ENCODE assay signal across 8 cellular contexts in genomic region chr12:56634837-56635538, GRCh38. TPM values are rescaled to one million over a fixed set of nuclear protein-coding genes. Genes with fewer than 3 reads are reported as not detected.
DNase-seq lines count a peak whose midpoint lies in the region; ATAC-seq, FAIRE-seq and TF ChIP-seq lines count a peak whose summit lies in the region.

No MANE protein-coding gene starts in this region.

- no peaks in the 10 kb centered on the region for H3K27me3 Mint-ChIP-seq in astrocyte (ENCODE audit: low read depth, unreplicated experiment)

- H3K4me3 Mint-ChIP-seq in astrocyte (ENCODE audit: unreplicated experiment), result peak overlapping the region; percentile 97

- H3K4me2 ChIP-seq in astrocyte (ENCODE audit: low read length), result peak overlapping the region; percentile 89

- H3K36me3 ChIP-seq in astrocyte (ENCODE audit: insufficient read depth, low read length), result peaks cover 28% of the 10 kb centered on the region
- H3K36me3 ChIP-seq in prostate gland, result peaks cover 3 to 16% of the 10 kb centered on the region in 2 donors

- peak overlapping the region; percentile 94 for H3K27ac Mint-ChIP-seq in astrocyte (ENCODE audit: unreplicated experiment)

- intact Hi-C loops in right cardiac atrium (cut with DNase I) (no loop called here), prostate gland (cut with DNase I) (loop anchor here (5.0 to 10.0 kb wide), 5 partner anchors 43 to 450 kb away; partner anchors contain the start of genes NAB2, NACA and RBMS2)

- H3K9ac ChIP-seq in astrocyte (ENCODE audit: low read length), result peak overlapping the region; percentile 87

- H3K27ac ChIP-seq in astrocyte (ENCODE audit: low read depth, low read length), result peak overlapping the region; percentile 72
- H3K27ac ChIP-seq in right cardiac atrium (ENCODE audit: low read length), result peak overlapping the region; percentile 94
- peak overlapping the region; percentile 98 for H3K27ac ChIP-seq in prostate gland

- DNase-seq in Daoy (ENCODE audit: low read depth) (peak; percentile 88), HCEC 1CT (peak; percentile 92), NCI-H146 (lab: John Stamatoyannopoulos, UW) (peak; percentile 83), T-helper 2 cell (peak; percentile 37 to 74 (median 55)), astrocyte (ENCODE audit: low read depth) (peak; percentile 74), right cardiac atrium (peak; percentile 68 to 87 (median 85)), prostate gland (ENCODE audit: low spot score) (peak; percentile 82)

- H3K79me2 ChIP-seq in astrocyte (ENCODE audit: insufficient read depth, low read length), result peaks cover 62% of the 10 kb centered on the region

- H4K20me1 ChIP-seq in astrocyte (ENCODE audit: insufficient read depth, low read length), result peaks cover 60% of the 10 kb centered on the region

- no peaks in the 10 kb centered on the region for H3K9me3 Mint-ChIP-seq in astrocyte (ENCODE audit: unreplicated experiment)

- H3K36me3 Mint-ChIP-seq in astrocyte (ENCODE audit: low read depth, unreplicated experiment), result peaks cover 10% of the 10 kb centered on the region

- peaks cover 36% of the 10 kb centered on the region for H3K4me1 ChIP-seq in astrocyte (ENCODE audit: insufficient read depth, low read length)
- H3K4me1 ChIP-seq in right cardiac atrium (ENCODE audit: control insufficient read depth, insufficient read depth, low read length), result peaks cover 12% of the 10 kb centered on the region
- H3K4me1 ChIP-seq in prostate gland (replicated peaks), result peaks cover 26% of the 10 kb centered on the region

- H3K9me3 ChIP-seq in astrocyte (ENCODE audit: insufficient read depth, low read depth, low read length) (no peaks in the 10 kb centered on the region), right cardiac atrium (ENCODE audit: control insufficient read depth, low read length) (no peaks in the 10 kb centered on the region), prostate gland (no peaks in the 10 kb centered on the region)

- H2AFZ ChIP-seq in astrocyte (ENCODE audit: low read depth, low read length), result peak overlapping the region; percentile 69

- H3K27me3 ChIP-seq in astrocyte (ENCODE audit: insufficient read depth, low read length) (no peaks in the 10 kb centered on the region), right cardiac atrium (ENCODE audit: control insufficient read depth, insufficient read depth) (no peaks in the 10 kb centered on the region), prostate gland (replicated peaks; ENCODE audit: insufficient read depth) (no peaks in the 10 kb centered on the region)

- ATAC-seq in right cardiac atrium (peak; percentile 20), HG03565 (IDR thresholded peaks at IDR 0.05; ENCODE audit: unreplicated experiment) (no peak)

- H3K4me3 ChIP-seq in astrocyte (ENCODE audit: insufficient read depth, low read depth, low read length) (peak overlapping the region; percentile 85), right cardiac atrium (ENCODE audit: low read length) (peak overlapping the region; percentile 90), prostate gland (peak overlapping the region; percentile 68 to 85)

- FAIRE-seq in astrocyte (lab: Jason Lieb, UNC), result no peak

- peaks cover 33% of the 10 kb centered on the region for H3K4me1 Mint-ChIP-seq in astrocyte (ENCODE audit: low read depth, unreplicated experiment)

- peak; percentile 78 for TF ChIP-seq POLR2A in prostate gland (IDR thresholded peaks at IDR 0.05)

- WGBS in right cardiac atrium, result 1% methylated on average over 45 of the region's 45 CpGs
- WGBS in prostate gland, result under 1% methylated on average over 32 of the region's 45 CpGs

- peak; percentile 30 for TF ChIP-seq CTCF in astrocyte (IDR thresholded peaks at IDR 0.05; ENCODE audit: insufficient read depth, low read depth, low read length)
- TF ChIP-seq CTCF in prostate gland (IDR thresholded peaks at IDR 0.05), result peak in 3 of 4 experiments; percentile 35 to 73 (median 57)

RNA-seq across cellular contexts. Expression of gene BAZ2A, which starts 4.9 kb away (rescaled TPM):
- total RNA-seq in Daoy (2014; rRNA removed; shearing (Covaris generic)), result 14.3 and 19.7 TPM in 2 replicates
- 105 and 107 TPM in 2 replicates for total RNA-seq in astrocyte
- total RNA-seq in right cardiac atrium, result 10 to 100 TPM; 38.4 to 49.2 (median 48.1) TPM
- 30.2 TPM for polyA plus RNA-seq in right cardiac atrium
- 100 to 1,000 TPM in 1 of 2 donors, 10 to 100 TPM in 1; 48.7 to 143 TPM for total RNA-seq in prostate gland

RNA-seq across cellular contexts. Expression of gene ATP5F1B, which starts 10.8 kb away (rescaled TPM):
- total RNA-seq in Daoy (2014; rRNA removed; shearing (Covaris generic)), result 764 and 817 TPM in 2 replicates
- 714 and 731 TPM in 2 replicates for total RNA-seq in astrocyte
- total RNA-seq in right cardiac atrium, result 1,000 to 10,000 TPM; 1,684 to 2,029 (median 1,762) TPM
- polyA plus RNA-seq in right cardiac atrium, result 1,409 TPM
- total RNA-seq in prostate gland, result 100 to 1,000 TPM; 372 to 401 TPM

RNA-seq across cellular contexts. Expression of gene PTGES3, which starts 53.1 kb away (rescaled TPM):
- 147 TPM in 2 replicates for total RNA-seq in Daoy (2014; rRNA removed; shearing (Covaris generic))
- 206 and 226 TPM in 2 replicates for total RNA-seq in astrocyte
- total RNA-seq in right cardiac atrium, result 100 to 1,000 TPM; 127 to 176 (median 150) TPM
- polyA plus RNA-seq in right cardiac atrium, result 116 TPM
- total RNA-seq in prostate gland, result 100 to 1,000 TPM in 1 of 2 donors, 10 to 100 TPM in 1; 94.6 to 125 TPM
